ENCODE assay signal across 1 cellular context in the genomic region with DNA sequence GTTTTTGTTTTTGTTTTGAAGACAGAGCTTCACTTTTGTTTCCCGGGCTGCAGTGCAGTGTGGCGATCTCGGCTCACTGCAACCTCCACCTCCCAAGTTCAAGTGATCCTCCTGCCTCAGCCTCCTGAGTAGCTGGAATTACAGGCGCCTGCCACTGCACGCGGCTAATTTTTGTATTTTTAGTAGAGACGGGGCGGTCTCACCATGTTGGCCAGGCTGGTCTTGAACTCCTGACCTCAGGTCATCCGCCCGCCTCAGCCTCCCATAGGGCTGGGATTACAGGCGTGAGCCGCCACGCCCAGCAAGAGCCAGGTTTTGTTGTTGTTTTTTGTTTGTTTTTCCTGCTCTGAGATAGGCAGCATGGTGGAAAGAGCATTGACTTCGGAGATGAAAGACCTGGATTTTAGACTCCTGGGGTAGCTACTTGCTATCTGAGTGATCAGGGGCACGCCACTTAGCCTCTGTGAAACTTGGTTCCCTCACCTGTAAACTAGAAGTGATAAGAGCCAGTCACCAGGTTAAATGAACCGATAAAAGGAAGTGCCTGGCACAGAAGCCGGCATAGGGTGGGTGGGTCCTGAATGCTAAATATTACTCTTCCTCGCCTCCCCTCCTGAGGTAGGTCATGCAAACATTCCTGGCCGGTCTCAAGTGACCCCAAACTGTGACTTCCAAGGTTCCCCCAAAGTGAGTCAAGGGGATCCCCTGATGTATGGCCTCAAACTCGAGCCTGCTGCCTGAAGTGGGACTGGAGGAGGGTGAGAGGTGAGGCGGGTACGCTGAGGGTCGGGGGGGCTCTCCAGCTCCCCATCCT.
TF ChIP-seq lines count a peak whose summit lies in the region.

No MANE protein-coding gene starts in this region.

TF ChIP-seq in A549, 52 proteins besides CTCF, POLR2A, EP300 and RAD21 (continued from another document):
- TF ChIP-seq HMGXB4 (CRISPR knock-in tag; IDR thresholded peaks at IDR 0.05; ENCODE audit: borderline replicate concordance) (no peak), MAFK (IDR thresholded peaks at IDR 0.05; ENCODE audit: partially characterized antibody) (no peak), ZNF302 (CRISPR knock-in tag; IDR thresholded peaks at IDR 0.05) (no peak), RFX5 (IDR thresholded peaks at IDR 0.05) (no peak), ZSCAN20 (CRISPR knock-in tag; IDR thresholded peaks at IDR 0.05) (no peak)
